ENCODE assay signal across 23 cellular contexts in the genomic region with DNA sequence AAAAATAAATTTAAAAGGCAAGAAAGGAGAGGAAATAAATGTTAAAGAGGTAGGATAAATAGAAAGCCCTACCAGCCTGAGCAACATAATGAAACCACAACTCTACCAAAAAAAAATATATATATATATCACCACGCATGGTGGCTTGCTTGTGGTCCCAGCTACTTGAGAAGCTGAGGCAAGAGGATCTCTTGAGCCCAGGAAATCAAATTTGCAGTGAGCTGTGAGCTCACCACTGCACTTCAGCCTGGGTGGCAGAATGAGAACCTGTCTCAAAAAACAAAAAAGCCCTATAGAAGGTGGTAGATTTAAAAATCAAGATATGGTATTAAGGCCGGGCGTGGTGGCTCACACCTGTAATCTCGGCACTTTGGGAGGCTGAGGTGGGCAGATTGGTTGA.
"Had no signal": no experiment of that assay in that cellular context is flagged by ENCODE, and none has a peak within 500 bp of the region (broad histone marks: within the 10 kb centered on the region; RNA-seq: fewer than 3 reads in every experiment).

No MANE protein-coding gene starts in this region.

- H3K4me1 Mint-ChIP-seq: brain; nephron progenitor cell; stimulated activated memory B cell treated with anti-CD40 and anti-IgM and Interleukin-4, amounts not matched to agents 10 μg/mL and 1 μg/mL and 100 μg/mL, for 72 hours had no signal

- H3K4me3 Mint-ChIP-seq: activated CD4-positive, alpha-beta memory T cell treated with anti-CD3 and anti-CD28 coated beads, Interleukin-2, amount 10 ng/mL, durations not matched to agents 7 days and 5 days; brain; nephron progenitor cell; stimulated activated memory B cell treated with anti-CD40 and anti-IgM and Interleukin-4, amounts not matched to agents 10 μg/mL and 1 μg/mL and 100 μg/mL, for 72 hours had no signal

- H3K27me3 ChIP-seq: foreskin keratinocyte, sigmoid colon, upper lobe of right lung had no signal

- DNase-seq: activated CD4-positive, alpha-beta memory T cell treated with anti-CD3 and anti-CD28 coated beads, Interleukin-2, amount 10 ng/mL, durations not matched to agents 7 days and 5 days; activated CD8-positive, alpha-beta memory T cell treated with anti-CD3 and anti-CD28 coated beads, Interleukin-2, amount 50 U/mL, for 48 hours; activated effector memory CD4-positive, alpha-beta T cell treated with Interleukin-2 at 50 U/mL for 16 hours; activated T-cell treated with anti-CD3 and anti-CD28 coated beads, Interleukin-2, amount 50 U/mL, for 48 hours; anterior cingulate cortex; caudate nucleus; foreskin keratinocyte; glutamatergic neuron; hippocampal formation; islet precursor cell; lower lobe of right lung; nephron progenitor cell; occipital lobe; posterior cingulate gyrus; sigmoid colon; stimulated activated CD4-positive, alpha-beta T cell treated with anti-CD3 and anti-CD28 coated beads, Interleukin-4, amount 100 ng/mL, for 24 hours; T-helper 1 cell; upper lobe of right lung had no signal

- H3K9me3 Mint-ChIP-seq: activated CD4-positive, alpha-beta memory T cell treated with anti-CD3 and anti-CD28 coated beads, Interleukin-2, amount 10 ng/mL, durations not matched to agents 7 days and 5 days; brain; nephron progenitor cell; stimulated activated memory B cell treated with anti-CD40 and anti-IgM and Interleukin-4, amounts not matched to agents 10 μg/mL and 1 μg/mL and 100 μg/mL, for 72 hours had no signal

- ATAC-seq: activated CD4-positive, CD25-positive, alpha-beta regulatory T cell treated with anti-CD3 and anti-CD28 coated beads, Interleukin-2, amount 50 U/mL, for 24 hours; foreskin keratinocyte; lower lobe of right lung; SK-N-SH treated with all-trans-retinoic acid at 6 μM for 48 hours; stimulated activated memory B cell treated with anti-CD40 and anti-IgM and Interleukin-4, amounts not matched to agents 10 μg/mL and 1 μg/mL and 100 μg/mL, for 72 hours; upper lobe of right lung had no signal

- H3K27ac ChIP-seq: foreskin keratinocyte, lower lobe of right lung, sigmoid colon, thoracic aorta, upper lobe of right lung had no signal

- H3K9me3 ChIP-seq: lower lobe of right lung, sigmoid colon, thoracic aorta, upper lobe of right lung had no signal

- H3K27me3 Mint-ChIP-seq: activated CD4-positive, alpha-beta memory T cell treated with anti-CD3 and anti-CD28 coated beads, Interleukin-2, amount 10 ng/mL, durations not matched to agents 7 days and 5 days; brain; stimulated activated memory B cell treated with anti-CD40 and anti-IgM and Interleukin-4, amounts not matched to agents 10 μg/mL and 1 μg/mL and 100 μg/mL, for 72 hours had no signal

- H3K27ac Mint-ChIP-seq: activated CD4-positive, alpha-beta memory T cell treated with anti-CD3 and anti-CD28 coated beads, Interleukin-2, amount 10 ng/mL, durations not matched to agents 7 days and 5 days; brain; nephron progenitor cell; stimulated activated memory B cell treated with anti-CD40 and anti-IgM and Interleukin-4, amounts not matched to agents 10 μg/mL and 1 μg/mL and 100 μg/mL, for 72 hours had no signal
